ENCODE assay signal across 8 cellular contexts in genomic region chr2:99141110-99142108, GRCh38. TPM values are rescaled to one million over a fixed set of nuclear protein-coding genes. Genes with fewer than 3 reads are reported as not detected.
DNase-seq lines count a peak whose midpoint lies in the region; ATAC-seq, FAIRE-seq and TF ChIP-seq lines count a peak whose summit lies in the region.

A gene with protein sequence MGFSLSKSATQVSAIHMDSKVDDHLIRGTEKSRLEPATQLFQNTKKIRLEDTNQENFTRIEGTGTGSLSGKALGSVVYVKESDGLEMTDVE (plus strand): TSS chr2:99141707. CDS start chr2:99150559, 8,852 bp downstream.

- H3K9ac ChIP-seq in HCT116 (ENCODE audit: low read length) (peak within 1 kb of the TSS; percentile 71), MM.1S (ENCODE audit: low read length) (peak within 1 kb of the TSS; percentile 76), neural cell (ENCODE audit: low read length) (peak within 1 kb of the TSS; percentile 82)

- H3K36me3 ChIP-seq in HCT116 (ENCODE audit: control insufficient read depth in 1 of 2, insufficient read depth in 2 of 2, low read length in 2 of 2), result no peaks in the 10 kb centered on the region
- no peaks in the 10 kb centered on the region for H3K36me3 ChIP-seq in MM.1S (replicated peaks; ENCODE audit: insufficient read depth, low read length)
- H3K36me3 ChIP-seq in neural cell (ENCODE audit: insufficient read depth, low read length), result no peaks in the 10 kb centered on the region

- RAD21 ChIA-PET in HCT116 (lab: Charles Lee; ENCODE audit: low non-redundant PET in 1 of 2, low total read pairs in 2 of 2, uncharacterized antibody in 2 of 2, unreplicated experiment in 2 of 2), result no interaction called here

- H3K4me1 Mint-ChIP-seq in stimulated activated naive CD8-positive, alpha-beta T cell treated with anti-CD3 and anti-CD28 coated beads, Interleukin-15, amount 100 ng/mL, for 72 hours, result peaks cover 36% of the 10 kb centered on the region

- H3K4me2 ChIP-seq in HCT116 (ENCODE audit: low read length) (peak within 1 kb of the TSS; percentile 92), MM.1S (ENCODE audit: low read depth, low read length) (peak within 1 kb of the TSS; percentile 95), neural cell (ENCODE audit: low read length) (peak within 1 kb of the TSS; percentile 87)

- peak; percentile 48 for TF ChIP-seq POLR2A in HCT116 (IDR thresholded peaks at IDR 0.05; ENCODE audit: borderline replicate concordance, extremely low read depth, insufficient read depth, insufficient read length)

- H3K79me2 ChIP-seq in HCT116 (ENCODE audit: insufficient read depth, low read length), result no peaks in the 10 kb centered on the region
- no peaks in the 10 kb centered on the region for H3K79me2 ChIP-seq in MM.1S (ENCODE audit: low read length)
- no peaks in the 10 kb centered on the region for H3K79me2 ChIP-seq in neural cell (replicated peaks; ENCODE audit: insufficient read depth, low read length)

- peak; percentile 92 for FAIRE-seq in G401.6 (lab: Jason Lieb, UNC)

- POLR2A ChIA-PET in HCT116 (lab: Charles Lee), result interaction anchor here (1.4 to 2.2 kb wide), 4 partner anchors 13 to 195 kb away, joined by 5 to 9 read pairs (median 6); partner anchors contain the start of genes EIF5B, LIPT1, MITD1 and MRPL30

- H3F3A ChIP-seq in MM.1S (ENCODE audit: insufficient read depth, low read length) (peaks cover 7% of the 10 kb centered on the region), neural cell (ENCODE audit: insufficient read depth, low read length, poor library complexity, severe bottlenecking) (no peaks in the 10 kb centered on the region)

- H4K20me1 ChIP-seq in HCT116 (ENCODE audit: insufficient read depth), result no peaks in the 10 kb centered on the region
- H4K20me1 ChIP-seq in MM.1S (ENCODE audit: insufficient read depth, low read length), result no peaks in the 10 kb centered on the region
- no peaks in the 10 kb centered on the region for H4K20me1 ChIP-seq in neural cell (ENCODE audit: insufficient read depth)

- H3K27me3 Mint-ChIP-seq in stimulated activated naive CD8-positive, alpha-beta T cell treated with anti-CD3 and anti-CD28 coated beads, Interleukin-15, amount 100 ng/mL, for 72 hours, result no peaks in the 10 kb centered on the region

- CTCF ChIA-PET in HCT116 (lab: Charles Lee), result interaction anchor here (2.1 kb wide), 1 partner anchor 492 kb away, joined by 9 read pairs; no protein-coding TSS in a partner anchor

- DNase-seq in HCT116 (ENCODE audit: low read depth, low spot score) (peak; percentile 87), MM.1S (peak; percentile 95), SHP77 (lab: John Stamatoyannopoulos, UW) (peak; percentile 95 to 96), activated gamma-delta T cell (lab: John Stamatoyannopoulos, UW) (peak; percentile 95), fibroblast of villous mesenchyme (ENCODE audit: low read depth) (peak; percentile 77)
- peak; percentile 97 to 99 for DNase-seq in stimulated activated naive CD8-positive, alpha-beta T cell treated with anti-CD3 and anti-CD28 coated beads, Interleukin-15, amount 100 ng/mL, for 72 hours

- peak; percentile 93 for ATAC-seq in HCT116
- peak; percentile 93 for ATAC-seq in stimulated activated naive CD8-positive, alpha-beta T cell treated with anti-CD3 and anti-CD28 coated beads, Interleukin-15, amount 100 ng/mL, for 72 hours

- TF ChIP-seq EP300 in neural cell (conservative IDR thresholded peaks at IDR 0.05; ENCODE audit: poor library complexity, severe bottlenecking), result peak; percentile 62

- peak within 1 kb of the TSS; percentile 87 for H3K27ac ChIP-seq in HCT116 (ENCODE audit: low read depth, low read length)
- peak within 1 kb of the TSS; percentile 94 for H3K27ac ChIP-seq in MM.1S (ENCODE audit: low read length)
- peak within 1 kb of the TSS; percentile 84 for H3K27ac ChIP-seq in neural cell (ENCODE audit: low read length)

- H3K4me3 Mint-ChIP-seq in stimulated activated naive CD8-positive, alpha-beta T cell treated with anti-CD3 and anti-CD28 coated beads, Interleukin-15, amount 100 ng/mL, for 72 hours, result peak within 1 kb of the TSS; percentile 91 to 98

- intact Hi-C loops in HCT116 (cut with micrococcal nuclease), result no loop called here

- H3K9me3 ChIP-seq in HCT116 (ENCODE audit: control insufficient read depth in 1 of 2, insufficient read depth in 1 of 2, low read depth in 1 of 2, low read length in 2 of 2) (no peaks in the 10 kb centered on the region), MM.1S (replicated peaks; ENCODE audit: insufficient read depth, low read length) (no peaks in the 10 kb centered on the region), neural cell (ENCODE audit: low read length) (no peaks in the 10 kb centered on the region)

- H3K4me1 ChIP-seq in HCT116 (ENCODE audit: control insufficient read depth in 1 of 2, insufficient read depth in 2 of 2, low read length in 2 of 2), result peaks cover 10 to 27% of the 10 kb centered on the region in 2 experiments
- peaks cover 5% of the 10 kb centered on the region for H3K4me1 ChIP-seq in MM.1S (ENCODE audit: low read length)

- no peaks in the 10 kb centered on the region for H3K9me3 Mint-ChIP-seq in stimulated activated naive CD8-positive, alpha-beta T cell treated with anti-CD3 and anti-CD28 coated beads, Interleukin-15, amount 100 ng/mL, for 72 hours

- BruUV-seq in HCT116 (replicated peaks; lab: Mats Ljungman, UMichigan), result TSS peak; percentile 51

- TF ChIP-seq CTCF in HCT116 (IDR thresholded peaks at IDR 0.05 in 2 of 3, conservative IDR thresholded peaks at IDR 0.05 in 1 of 3; ENCODE audit: borderline replicate concordance in 1 of 3, insufficient read depth in 1 of 3, low read depth in 2 of 3, low read length in 2 of 3) (no peak), MM.1S (IDR thresholded peaks at IDR 0.05; ENCODE audit: low read length) (no peak), fibroblast of villous mesenchyme (IDR thresholded peaks at IDR 0.05; ENCODE audit: insufficient read depth, low read depth, low read length) (no peak), neural cell (IDR thresholded peaks at IDR 0.05; ENCODE audit: poor library complexity, severe bottlenecking) (no peak)

- H3K27ac Mint-ChIP-seq in stimulated activated naive CD8-positive, alpha-beta T cell treated with anti-CD3 and anti-CD28 coated beads, Interleukin-15, amount 100 ng/mL, for 72 hours, result peak within 1 kb of the TSS; percentile 93 to 98

- H3K27me3 ChIP-seq in HCT116 (ENCODE audit: insufficient read depth, low read length), result no peaks in the 10 kb centered on the region
- H3K27me3 ChIP-seq in MM.1S (replicated peaks; ENCODE audit: insufficient read depth, low read length), result no peaks in the 10 kb centered on the region
- peaks cover 9% of the 10 kb centered on the region for H3K27me3 ChIP-seq in neural cell (ENCODE audit: insufficient read depth, low read depth, low read length)

- H2AFZ ChIP-seq in HCT116 (ENCODE audit: low read depth, low read length, poor library complexity, severe bottlenecking) (peak within 1 kb of the TSS; percentile 74), MM.1S (ENCODE audit: low read length) (peak within 1 kb of the TSS; percentile 95), neural cell (ENCODE audit: low read depth, low read length) (peak within 1 kb of the TSS; percentile 63)

- no peak for TF ChIP-seq RAD21 in HCT116 (IDR thresholded peaks at IDR 0.05; ENCODE audit: low read depth)
- TF ChIP-seq RAD21 in neural cell (conservative IDR thresholded peaks at IDR 0.05), result peak; percentile 17

- H3K4me3 ChIP-seq in HCT116 (replicated peaks in 1 of 2; ENCODE audit: low read depth in 1 of 2, low read length in 2 of 2) (peak within 1 kb of the TSS; percentile 60 to 75), MM.1S (ENCODE audit: low read length) (peak within 1 kb of the TSS; percentile 80), fibroblast of villous mesenchyme (ENCODE audit: low read depth, low read length) (peak within 1 kb of the TSS; percentile 90), neural cell (ENCODE audit: low read length) (peak within 1 kb of the TSS; percentile 80)

- no peaks in the 10 kb centered on the region for H3K9me2 ChIP-seq in HCT116 (ENCODE audit: insufficient read depth)
- no peaks in the 10 kb centered on the region for H3K9me2 ChIP-seq in MM.1S (replicated peaks; ENCODE audit: insufficient read depth, low read length)
- H3K9me2 ChIP-seq in neural cell (ENCODE audit: insufficient read depth, low read length), result no peaks in the 10 kb centered on the region

TF ChIP-seq in HCT116, 20 proteins besides CTCF, POLR2A, EP300 and RAD21 (continues in another document):
- TF ChIP-seq TCF7L2 (IDR thresholded peaks at IDR 0.05; ENCODE audit: borderline replicate concordance, extremely low read depth, insufficient read depth, insufficient read length), result peak; percentile 59
- no peak for TF ChIP-seq FOSL1 (IDR thresholded peaks at IDR 0.05; ENCODE audit: low read depth)
- TF ChIP-seq EGR1 (IDR thresholded peaks at IDR 0.05; ENCODE audit: low read depth), result peak; percentile 99
- TF ChIP-seq ATF3 (IDR thresholded peaks at IDR 0.05), result no peak
- TF ChIP-seq SIN3A (IDR thresholded peaks at IDR 0.05; ENCODE audit: low read depth), result peak; percentile 10; the same call in 1 of the 2 replicates
- no peak for TF ChIP-seq SRF (IDR thresholded peaks at IDR 0.05; ENCODE audit: low read depth)
- TF ChIP-seq ZNF274 (IDR thresholded peaks at IDR 0.05; ENCODE audit: low read depth, low read length), result no peak
- no peak for TF ChIP-seq YY1 (IDR thresholded peaks at IDR 0.05; ENCODE audit: extremely low read depth, insufficient replicate concordance, low read depth, low read length)

TF ChIP-seq in neural cell, 6 proteins besides CTCF, POLR2A, EP300 and RAD21 (continues in another document):
- no peak for TF ChIP-seq TAF1 (IDR thresholded peaks at IDR 0.05; ENCODE audit: low read depth)
- peak; percentile 87 for TF ChIP-seq POLR2AphosphoS5 (IDR thresholded peaks at IDR 0.05)
- TF ChIP-seq MXI1 (conservative IDR thresholded peaks at IDR 0.05; ENCODE audit: poor library complexity, severe bottlenecking), result peak; percentile 93
- peak; percentile 24 for TF ChIP-seq SMC3 (conservative IDR thresholded peaks at IDR 0.05; ENCODE audit: poor library complexity)

RNA-seq across cellular contexts. Expression of the gene that starts here (rescaled TPM):
- total RNA-seq in HCT116 (2021; ENCODE audit: unreplicated experiment), result 1.9 TPM
- 1.2 and 1.5 TPM in 2 replicates for polyA plus RNA-seq in HCT116 (2012)
- not detected in 2 replicates for total RNA-seq in fibroblast of villous mesenchyme
- polyA plus RNA-seq in neural cell, result 8.8 and 12.8 TPM in 2 replicates
- polyA minus RNA-seq in neural cell, result 12.5 and 19.5 TPM in 2 replicates

Comparison
In these comparisons a context has a peak if more than half of its experiments do, and no peak if none do; other contexts are left out.
1. Peak in every context shown above with its lines: DNase-seq, ATAC-seq, H3K4me3 ChIP-seq and H3K27ac ChIP-seq.
2. Peak in DNase-seq and H3K4me3 ChIP-seq in fibroblast of villous mesenchyme; RNA of the gene not detected or under 1 TPM.